Comparison of ENCODE assay signal across 12 cellular contexts in genomic region chr3:12837295-12837986, GRCh38. TPM values are rescaled to one million over a fixed set of nuclear protein-coding genes. Genes with fewer than 3 reads are reported as not detected.
DNase-seq lines count a peak whose midpoint lies in the region; ATAC-seq, FAIRE-seq and TF ChIP-seq lines count a peak whose summit lies in the region.
"Had no signal": no experiment of that assay in that cellular context is flagged by ENCODE, and none has a peak within 500 bp of the region (broad histone marks: within the 10 kb centered on the region; RNA-seq: fewer than 3 reads in every experiment).

No MANE protein-coding gene starts in this region.

- CTCF ChIA-PET in Calu3 (lab: Charles Lee), result no interaction called here

- H3K36me3 Mint-ChIP-seq in Calu3 (ENCODE audit: insufficient read depth, unreplicated experiment), result peaks cover 95% of the 10 kb centered on the region
- peaks cover 58% of the 10 kb centered on the region for H3K36me3 Mint-ChIP-seq in astrocyte (ENCODE audit: low read depth, unreplicated experiment)
- peaks cover 47% of the 10 kb centered on the region for H3K36me3 Mint-ChIP-seq in neural progenitor cell

- H3K9ac ChIP-seq in Karpas-422 (ENCODE audit: low read length), result no peak overlapping the region
- peak overlapping the region; percentile 98 for H3K9ac ChIP-seq in astrocyte (ENCODE audit: low read length)
- H3K9ac ChIP-seq in neural progenitor cell, result peak overlapping the region; percentile 31

- H3K4me1 Mint-ChIP-seq in Calu3 (ENCODE audit: low read depth, unreplicated experiment) (peaks cover 22% of the 10 kb centered on the region), astrocyte (ENCODE audit: low read depth, unreplicated experiment) (peaks cover 38% of the 10 kb centered on the region), neural progenitor cell (peaks cover 25% of the 10 kb centered on the region)

- peak overlapping the region; percentile 92; the same call in 1 of the 2 replicates for H3K4me3 ChIP-seq in Karpas-422 (ENCODE audit: low read length)
- peak overlapping the region; percentile 99 for H3K4me3 ChIP-seq in astrocyte (ENCODE audit: insufficient read depth, low read depth, low read length)
- peak overlapping the region; percentile 12 for H3K4me3 ChIP-seq in neural progenitor cell
- no peak overlapping the region for H3K4me3 ChIP-seq in aorta (ENCODE audit: low read length in 2 of 2)

- H3K36me3 ChIP-seq in Karpas-422 (ENCODE audit: insufficient read depth, low read length) (peaks cover 68% of the 10 kb centered on the region), astrocyte (ENCODE audit: insufficient read depth, low read length) (peaks cover 68% of the 10 kb centered on the region), neural progenitor cell (peaks cover 23% of the 10 kb centered on the region), aorta (ENCODE audit: control insufficient read depth in 1 of 2, insufficient read depth in 2 of 2, low read length in 1 of 2) (peaks cover 5 to 11% of the 10 kb centered on the region in 2 donors)

- H3K4me2 ChIP-seq in Karpas-422 (ENCODE audit: low read depth, low read length, poor library complexity, severe bottlenecking) (peak overlapping the region; percentile 79), astrocyte (ENCODE audit: low read length) (peak overlapping the region; percentile 98), neural progenitor cell (peak overlapping the region; percentile 91)

- intact Hi-C loops in Calu3 (cut with micrococcal nuclease; ENCODE audit: unreplicated experiment) (no loop called here), aorta (cut with DNase I) (no loop called here)

- DNase-seq in Calu3 (no peak), Karpas-422 (no peak), astrocyte (ENCODE audit: low read depth) (no peak), neural progenitor cell (ENCODE audit: low spot score) (no peak), aorta (no peak), NCI-H524 (lab: John Stamatoyannopoulos, UW) (no peak)
- DNase-seq: cerebellar nuclear complex; left lung; NCI-H1092; NCI-H526 treated with DMSO at 0.1 percent for 48 hours; stimulated activated CD4-positive, alpha-beta T cell treated with anti-CD3 and anti-CD28 coated beads, Interleukin-1b, Interleukin-23, amount 100 ng/mL, for 48 hours had no signal

- H2AFZ ChIP-seq in Karpas-422 (ENCODE audit: low read length) (no peak overlapping the region), astrocyte (ENCODE audit: low read depth, low read length) (no peak overlapping the region), neural progenitor cell (replicated peaks) (no peak overlapping the region)

- peaks cover 47% of the 10 kb centered on the region for H3K79me2 ChIP-seq in Karpas-422 (ENCODE audit: low read length)
- peaks cover 65% of the 10 kb centered on the region for H3K79me2 ChIP-seq in astrocyte (ENCODE audit: insufficient read depth, low read length)
- H3K79me2 ChIP-seq in neural progenitor cell (ENCODE audit: low read depth), result peaks cover 54% of the 10 kb centered on the region

- H3K9me3 Mint-ChIP-seq in Calu3 (ENCODE audit: low read depth, unreplicated experiment), result no peaks in the 10 kb centered on the region
- no peaks in the 10 kb centered on the region for H3K9me3 Mint-ChIP-seq in astrocyte (ENCODE audit: unreplicated experiment)
- H3K9me3 Mint-ChIP-seq in neural progenitor cell, result no peaks in the 10 kb centered on the region

- H3K27me3 ChIP-seq in Karpas-422 (ENCODE audit: low read length) (no peaks in the 10 kb centered on the region), astrocyte (ENCODE audit: insufficient read depth, low read length) (no peaks in the 10 kb centered on the region), neural progenitor cell (no peaks in the 10 kb centered on the region), aorta (ENCODE audit: control insufficient read depth in 1 of 2, insufficient read depth in 2 of 2, low read length in 1 of 2) (no peaks in the 10 kb centered on the region)
- H3K27me3 ChIP-seq: left lung had no signal

- WGBS in aorta, 2 donors, result 63 to 67% methylated on average over 6 of the region's 6 CpGs

- H3K9me3 ChIP-seq in Karpas-422 (ENCODE audit: low read length) (no peaks in the 10 kb centered on the region), astrocyte (ENCODE audit: insufficient read depth, low read depth, low read length) (no peaks in the 10 kb centered on the region), neural progenitor cell (ENCODE audit: low read depth) (no peaks in the 10 kb centered on the region), aorta (ENCODE audit: control insufficient read depth, low read length) (no peaks in the 10 kb centered on the region)
- H3K9me3 ChIP-seq: left lung had no signal

- TF ChIP-seq CTCF in Calu3 (IDR thresholded peaks at IDR 0.05; ENCODE audit: unreplicated experiment), result no peak
- no peak for TF ChIP-seq CTCF in astrocyte (IDR thresholded peaks at IDR 0.05; ENCODE audit: insufficient read depth, low read depth, low read length)
- no peak for TF ChIP-seq CTCF in neural progenitor cell (IDR thresholded peaks at IDR 0.05)

- H3F3A ChIP-seq in neural progenitor cell (ENCODE audit: low read depth), result peaks cover 60% of the 10 kb centered on the region

- no peaks in the 10 kb centered on the region for H3K9me2 ChIP-seq in Karpas-422 (replicated peaks; ENCODE audit: insufficient read depth, low read length)

- ATAC-seq in aorta (ENCODE audit: low FRiP score), result no peak
- ATAC-seq in GM18502 (IDR thresholded peaks at IDR 0.05; ENCODE audit: poor library complexity, unreplicated experiment), result no peak
- ATAC-seq: left lung had no signal

- BruUV-seq in Calu3 (replicated peaks; lab: Mats Ljungman, UMichigan), result no TSS peak

- FAIRE-seq in astrocyte (lab: Jason Lieb, UNC), result no peak

- H3K4me3 Mint-ChIP-seq in Calu3 (ENCODE audit: low read depth, unreplicated experiment) (peak overlapping the region; percentile 37), astrocyte (ENCODE audit: unreplicated experiment) (peak overlapping the region; percentile 99), neural progenitor cell (no peak overlapping the region)

- H3K4me1 ChIP-seq in Karpas-422 (ENCODE audit: low read length) (peaks cover 83% of the 10 kb centered on the region), astrocyte (ENCODE audit: insufficient read depth, low read length) (peaks cover 25% of the 10 kb centered on the region), neural progenitor cell (peaks cover 31% of the 10 kb centered on the region), aorta (ENCODE audit: control insufficient read depth in 1 of 2, insufficient read depth in 2 of 2, low read length in 2 of 2) (no peaks in the 10 kb centered on the region)

- H3K27me3 Mint-ChIP-seq in Calu3 (ENCODE audit: unreplicated experiment) (no peaks in the 10 kb centered on the region), astrocyte (ENCODE audit: low read depth, unreplicated experiment) (no peaks in the 10 kb centered on the region), neural progenitor cell (ENCODE audit: insufficient read depth, low read depth) (peaks cover 5% of the 10 kb centered on the region)

- H4K20me1 ChIP-seq in Karpas-422 (ENCODE audit: insufficient read depth, low read depth, low read length), result peaks cover 59% of the 10 kb centered on the region
- H4K20me1 ChIP-seq in astrocyte (ENCODE audit: insufficient read depth, low read length), result peaks cover 84% of the 10 kb centered on the region
- peaks cover 85% of the 10 kb centered on the region for H4K20me1 ChIP-seq in neural progenitor cell (ENCODE audit: low read depth)

- peak overlapping the region; percentile 96 for H3K27ac ChIP-seq in Karpas-422 (ENCODE audit: low read length)
- H3K27ac ChIP-seq in astrocyte (ENCODE audit: low read depth, low read length), result no peak overlapping the region
- no peak overlapping the region for H3K27ac ChIP-seq in neural progenitor cell
- H3K27ac ChIP-seq in aorta (ENCODE audit: low read depth in 1 of 2, low read length in 2 of 2), result no peak overlapping the region
- H3K27ac ChIP-seq: left lung had no signal

- H3K27ac Mint-ChIP-seq in Calu3 (ENCODE audit: unreplicated experiment) (no peak overlapping the region), astrocyte (ENCODE audit: unreplicated experiment) (no peak overlapping the region), neural progenitor cell (no peak overlapping the region)

RNA-seq across cellular contexts. Expression of gene RPL32, which starts 3.9 kb away (rescaled TPM):
- total RNA-seq in Calu3 (2022) (1,117 and 1,222 TPM in 2 replicates), astrocyte (1,349 and 1,479 TPM in 2 replicates), neural progenitor cell (ENCODE audit: low replicate concordance) (1,028 and 2,309 TPM in 2 replicates), aorta (1,000 to 10,000 TPM; 1,255 to 1,309 TPM)
- total RNA-seq in Karpas-422 (2014; rRNA removed; shearing (Covaris generic); ENCODE audit: low replicate concordance), result 5,091 and 6,020 TPM in 2 replicates
- 1,000 to 10,000 TPM; 2,819 to 3,270 TPM for polyA plus RNA-seq in aorta

RNA-seq across cellular contexts. Expression of gene CAND2, which starts 41.0 kb away (rescaled TPM):
- not detected in 2 replicates for total RNA-seq in Calu3 (2022)
- total RNA-seq in Karpas-422 (2014; rRNA removed; shearing (Covaris generic); ENCODE audit: low replicate concordance), result 13.0 and 21.6 TPM in 2 replicates
- total RNA-seq in astrocyte, result 3.8 and 4.6 TPM in 2 replicates
- total RNA-seq in neural progenitor cell (ENCODE audit: low replicate concordance), result 2.4 and 6.9 TPM in 2 replicates
- total RNA-seq in aorta, result 10 to 100 TPM; 23.5 to 24.4 TPM
- polyA plus RNA-seq in aorta, result 1 to 10 TPM; 2.6 to 5.5 TPM

Comparison
In these comparisons a context has a peak if more than half of its experiments do, and no peak if none do; other contexts are left out.
1. H3K4me3 ChIP-seq: peak in Karpas-422 (single experiment), astrocyte (single experiment) and neural progenitor cell (single experiment); none in aorta (0 of 2).
2. Peak in every context shown above with its lines, with median percentiles within 50 percentile points of each other: H3K4me2 ChIP-seq.